Comparison of ENCODE assay signal across 16 cellular contexts in genomic region chr16:2977440-2977839, GRCh38. TPM values are rescaled to one million over a fixed set of nuclear protein-coding genes. Genes with fewer than 3 reads are reported as not detected.
DNase-seq lines count a peak whose midpoint lies in the region; ATAC-seq and TF ChIP-seq lines count a peak whose summit lies in the region.
"Had no signal": no experiment of that assay in that cellular context is flagged by ENCODE, and none has a peak within 500 bp of the region (broad histone marks: within the 10 kb centered on the region; RNA-seq: fewer than 3 reads in every experiment).

No MANE protein-coding gene starts in this region.

- H3K9me3 ChIP-seq in HEK293 (ENCODE audit: control insufficient read depth, insufficient read depth, low read depth, low read length) = no peaks in the 10 kb centered on the region
- H3K9me3 ChIP-seq: left ventricle myocardium inferior, vagina had no signal

- DNase-seq in NCI-H345 treated with DMSO at 0.1 percent for 48 hours (lab: John Stamatoyannopoulos, UW; ENCODE audit: unreplicated experiment) (peak; percentile 65), left colon (peak; percentile 64 to 65), AG20443 (ENCODE audit: low spot score) (no peak), coronary artery (ENCODE audit: low spot score) (no peak)
- no peak for DNase-seq in activated T-cell treated with anti-CD3 and anti-CD28 coated beads, Interleukin-2, amount 50 U/mL, for 72 hours
- DNase-seq: ACHN; effector CD4-positive, alpha-beta T cell; KG1; left ventricle myocardium inferior; NCI-H2171; OCI-M1; stimulated activated naive CD8-positive, alpha-beta T cell treated with anti-CD3 and anti-CD28 coated beads, Interleukin-15, Interleukin-2, amounts not matched to agents 100 U/mL and 50 U/mL, for 24 hours had no signal

- no peaks in the 10 kb centered on the region for H3K9me3 Mint-ChIP-seq in activated T-cell treated with anti-CD3 and anti-CD28 coated beads, Interleukin-2, amount 50 U/mL, for 72 hours

- no peak overlapping the region for H3K4me3 ChIP-seq in HEK293 (ENCODE audit: low read depth, low read length)
- H3K4me3 ChIP-seq in coronary artery = no peak overlapping the region
- H3K4me3 ChIP-seq: left ventricle myocardium inferior, vagina had no signal

- no peaks in the 10 kb centered on the region for H3K27me3 Mint-ChIP-seq in activated T-cell treated with anti-CD3 and anti-CD28 coated beads, Interleukin-2, amount 50 U/mL, for 72 hours (ENCODE audit: low read depth)

- CTCF ChIA-PET in HEK293 (lab: Yijun Ruan, JAX) = interaction anchor here (0.8 to 1.3 kb wide), 3 partner anchors 7 to 44 kb away, joined by 3 to 7 read pairs (median 6); no protein-coding TSS in a partner anchor

- peaks cover 1 to 11% of the 10 kb centered on the region in 2 donors for H3K36me3 Mint-ChIP-seq in activated T-cell treated with anti-CD3 and anti-CD28 coated beads, Interleukin-2, amount 50 U/mL, for 72 hours (ENCODE audit: insufficient read depth in 2 of 2)

- no peak for TF ChIP-seq CTCF in 22Rv1 (IDR thresholded peaks at IDR 0.05)
- no peak for TF ChIP-seq CTCF in HEK293 (tag by site-specific recombination; IDR thresholded peaks at IDR 0.05)
- TF ChIP-seq CTCF in coronary artery (IDR thresholded peaks at IDR 0.05) = no peak

- peak overlapping the region; percentile 99 for H3K27ac ChIP-seq in 22Rv1
- H3K27ac ChIP-seq in HEK293 (ENCODE audit: extremely low read depth, low read depth, low read length) = no peak overlapping the region
- no peak overlapping the region for H3K27ac ChIP-seq in coronary artery
- H3K27ac ChIP-seq: left ventricle myocardium inferior, vagina had no signal

- H3K4me3 Mint-ChIP-seq in activated T-cell treated with anti-CD3 and anti-CD28 coated beads, Interleukin-2, amount 50 U/mL, for 72 hours = no peak overlapping the region

- H3K27ac Mint-ChIP-seq in activated T-cell treated with anti-CD3 and anti-CD28 coated beads, Interleukin-2, amount 50 U/mL, for 72 hours = no peak overlapping the region

- POLR2A ChIA-PET in HEK293 (lab: Yijun Ruan, JAX) = interaction anchor here (1.1 to 2.4 kb wide), 2 partner anchors 8 to 54 kb away, joined by 3 to 9 read pairs; partner anchors contain the start of gene PAQR4

- H3K4me1 Mint-ChIP-seq in activated T-cell treated with anti-CD3 and anti-CD28 coated beads, Interleukin-2, amount 50 U/mL, for 72 hours (ENCODE audit: low read depth) = peaks cover 14% of the 10 kb centered on the region

- peaks cover 7% of the 10 kb centered on the region for H3K4me1 ChIP-seq in HEK293 (ENCODE audit: control insufficient read depth, insufficient read depth, low read length)

- intact Hi-C loops in left colon (cut with DNase I, micrococcal nuclease) = no loop called here

- peak; percentile 47 for ATAC-seq in left colon
- ATAC-seq in GM19452 (IDR thresholded peaks at IDR 0.05; ENCODE audit: unreplicated experiment) = no peak
- no peak for ATAC-seq in activated T-cell treated with anti-CD3 and anti-CD28 coated beads, Interleukin-2, amount 50 U/mL, for 72 hours (replicated peaks in 1 of 2)
- ATAC-seq: stimulated activated naive CD8-positive, alpha-beta T cell treated with anti-CD3 and anti-CD28 coated beads, Interleukin-15, Interleukin-2, amounts not matched to agents 100 U/mL and 50 U/mL, for 24 hours had no signal

- H3K36me3 ChIP-seq in HEK293 (ENCODE audit: control insufficient read depth in 2 of 2, insufficient read depth in 1 of 2, low read length in 2 of 2) = peaks cover 3 to 57% of the 10 kb centered on the region in 2 experiments; a peak in 2 of 3 replicates
- H3K36me3 ChIP-seq: left ventricle myocardium inferior, vagina had no signal

TF ChIP-seq in HEK293, 187 proteins besides CTCF, POLR2A, EP300 and RAD21:
- TF ChIP-seq ZBTB48 (tag by site-specific recombination; IDR thresholded peaks at IDR 0.05) (peak; percentile 27; the same call in 1 of the 2 replicates), PRDM10 (tag by site-specific recombination; IDR thresholded peaks at IDR 0.05) (no peak)

RNA-seq across cellular contexts. Expression of gene PKMYT1, which starts 2.8 kb away (rescaled TPM):
- 10 to 100 TPM in 1 of 2 donors, 1 to 10 TPM in 1; 4.4 to 12.6 TPM for total RNA-seq in left colon
- 100 to 1,000 TPM in 1 of 2 donors, 10 to 100 TPM in 1; 96.1 to 112 TPM for total RNA-seq in activated T-cell treated with anti-CD3 and anti-CD28 coated beads, Interleukin-2, amount 50 U/mL, for 72 hours

RNA-seq across cellular contexts. Expression of gene PAQR4, which starts 8.3 kb away (rescaled TPM):
- total RNA-seq in left colon = 10 to 100 TPM in 1 of 2 donors, 1 to 10 TPM in 1; 8.7 to 12.7 TPM
- total RNA-seq in activated T-cell treated with anti-CD3 and anti-CD28 coated beads, Interleukin-2, amount 50 U/mL, for 72 hours = 10 to 100 TPM; 31.9 to 40.0 TPM

RNA-seq across cellular contexts. Expression of gene KREMEN2, which starts 13.4 kb away (rescaled TPM):
- 1 to 10 TPM in 1 of 2 donors, under 1 TPM in 1; 0.89 to 1.1 TPM for total RNA-seq in left colon
- under 1 TPM; 0.12 TPM for total RNA-seq in activated T-cell treated with anti-CD3 and anti-CD28 coated beads, Interleukin-2, amount 50 U/mL, for 72 hours
- total RNA-seq: left ventricle myocardium inferior, vagina had no signal

RNA-seq across cellular contexts. Expression of gene CLDN9, which starts 35.3 kb away (rescaled TPM):
- total RNA-seq in left colon = under 1 TPM; 0.40 to 0.42 TPM
- under 1 TPM in 1 of 2 donors, not detected in 1; 0.14 TPM for total RNA-seq in activated T-cell treated with anti-CD3 and anti-CD28 coated beads, Interleukin-2, amount 50 U/mL, for 72 hours
- total RNA-seq: vagina had no signal

RNA-seq across cellular contexts. Expression of gene CLDN6, which starts 40.5 kb away (rescaled TPM):
- total RNA-seq in left colon = not detected
- not detected for total RNA-seq in activated T-cell treated with anti-CD3 and anti-CD28 coated beads, Interleukin-2, amount 50 U/mL, for 72 hours
- total RNA-seq: left ventricle myocardium inferior, vagina had no signal

Comparison
In these comparisons a context has a peak if more than half of its experiments do, and no peak if none do; other contexts are left out.
1. DNase-seq: peak in NCI-H345 treated with DMSO at 0.1 percent for 48 hours (single experiment) and left colon (2 of 2); none in AG20443 (single experiment), coronary artery (single experiment) and activated T-cell treated with anti-CD3 and anti-CD28 coated beads, Interleukin-2, amount 50 U/mL, for 72 hours (0 of 2).
2. RNA of gene PKMYT1, which starts 2.8 kb away (total RNA-seq): 96.1 to 112 TPM in activated T-cell treated with anti-CD3 and anti-CD28 coated beads, Interleukin-2, amount 50 U/mL, for 72 hours; 4.4 to 12.6 TPM in left colon; every median in the first group is over 4 times any median in the second.